In genomic region chr14:105477659-105478623, GRCh38 we compare ENCODE assay signal across 9 cellular contexts. TPM values are rescaled to one million over a fixed set of nuclear protein-coding genes. Genes with fewer than 3 reads are reported as not detected.
DNase-seq lines count a peak whose midpoint lies in the region; ATAC-seq and TF ChIP-seq lines count a peak whose summit lies in the region.
"Had no signal": no experiment of that assay in that cellular context is flagged by ENCODE, and none has a peak within 500 bp of the region (broad histone marks: within the 10 kb centered on the region; RNA-seq: fewer than 3 reads in every experiment).

No MANE protein-coding gene starts in this region.

- peak; percentile 64 to 86 (median 75) for DNase-seq in CD8-positive, alpha-beta memory T cell
- DNase-seq in NCI-H2107 (lab: John Stamatoyannopoulos, UW) = peak; percentile 31
- DNase-seq in naive B cell = peak; percentile 70
- DNase-seq in SIG-M5 (lab: John Stamatoyannopoulos, UW) = no peak
- DNase-seq in GM10266 (ENCODE audit: extremely low spot score) = no peak
- no peak for DNase-seq in HPDE6-E6E7 (ENCODE audit: extremely low spot score)
- DNase-seq: NCI-H2227 treated with DMSO at 0.1 percent for 48 hours had no signal

- H3K9me3 ChIP-seq in CD8-positive, alpha-beta memory T cell (ENCODE audit: low read length) = no peaks in the 10 kb centered on the region

- H3K27ac Mint-ChIP-seq in CD8-positive, alpha-beta memory T cell = peak overlapping the region in 7 of 8 donors; percentile 74 to 89 (median 82)
- peak overlapping the region; percentile 4 to 88 (median 50) for H3K27ac Mint-ChIP-seq in naive B cell

- no peaks in the 10 kb centered on the region for H3K27me3 ChIP-seq in CD8-positive, alpha-beta memory T cell (ENCODE audit: insufficient read depth, low read length, poor library complexity, severe bottlenecking)

- H3K4me3 Mint-ChIP-seq in CD8-positive, alpha-beta memory T cell = peak overlapping the region; percentile 19 to 76 (median 62)
- peak overlapping the region in 4 of 8 donors; percentile 12 to 84 (median 66) for H3K4me3 Mint-ChIP-seq in naive B cell

- POLR2A ChIA-PET in CD8-positive, alpha-beta memory T cell (lab: Charles Lee) = interaction anchor here (0.7 to 0.9 kb wide), 2 partner anchors 12 to 659 kb away, joined by 3 to 6 read pairs; no protein-coding TSS in a partner anchor

- peaks cover 0 to 8% of the 10 kb centered on the region in 2 donors for H3K27me3 Mint-ChIP-seq in CD8-positive, alpha-beta memory T cell
- H3K27me3 Mint-ChIP-seq in naive B cell = peaks cover 0 to 5% (median 0%) of the 10 kb centered on the region in 3 donors

- H3K36me3 ChIP-seq in CD8-positive, alpha-beta memory T cell (ENCODE audit: insufficient read depth, low read length) = no peaks in the 10 kb centered on the region

- peaks cover 23 to 67% (median 38%) of the 10 kb centered on the region in 3 donors for H3K4me1 Mint-ChIP-seq in CD8-positive, alpha-beta memory T cell
- peaks cover 34 to 53% (median 40%) of the 10 kb centered on the region in 3 donors for H3K4me1 Mint-ChIP-seq in naive B cell

- peak; percentile 11 to 21 for ATAC-seq in naive B cell (ENCODE audit: low read depth in 2 of 2)
- ATAC-seq in GM21515 (IDR thresholded peaks at IDR 0.05; ENCODE audit: unreplicated experiment) = no peak

- no peak overlapping the region for H3K27ac ChIP-seq in CD8-positive, alpha-beta memory T cell (ENCODE audit: low read depth, low read length)
- peak overlapping the region; percentile 16 for H3K27ac ChIP-seq in angular gyrus (ENCODE audit: low read depth, low read length)

- peaks cover 0 to 3% (median 0%) of the 10 kb centered on the region in 5 donors for H3K9me3 Mint-ChIP-seq in CD8-positive, alpha-beta memory T cell
- H3K9me3 Mint-ChIP-seq in naive B cell = peaks cover 0 to 2% (median 0%) of the 10 kb centered on the region in 7 donors

- no peaks in the 10 kb centered on the region for H3K36me3 Mint-ChIP-seq in CD8-positive, alpha-beta memory T cell
- peaks cover 0 to 8% of the 10 kb centered on the region in 2 donors for H3K36me3 Mint-ChIP-seq in naive B cell

- H3K4me1 ChIP-seq in CD8-positive, alpha-beta memory T cell (ENCODE audit: insufficient read depth, low read length) = peaks cover 68% of the 10 kb centered on the region

- TF ChIP-seq CTCF in GM10266 (IDR thresholded peaks at IDR 0.05; ENCODE audit: control insufficient read depth, insufficient read depth, low read depth, missing control alignments) = no peak

- no peak overlapping the region for H3K4me3 ChIP-seq in CD8-positive, alpha-beta memory T cell (ENCODE audit: low read length)

- CTCF ChIA-PET in CD8-positive, alpha-beta memory T cell (lab: Charles Lee) = interaction anchor here (1.3 to 8.5 kb wide), 2 partner anchors 12 to 30 kb away, joined by 3 to 63 read pairs; no protein-coding TSS in a partner anchor

RNA-seq across cellular contexts. Expression of gene CRIP2, which starts 3.3 kb away (rescaled TPM):
- total RNA-seq in CD8-positive, alpha-beta memory T cell = 1 to 10 TPM; 2.7 to 4.5 TPM
- 31.5 TPM for polyA plus RNA-seq in CD8-positive, alpha-beta memory T cell
- 10 to 100 TPM in 2 of 6 donors, 1 to 10 TPM in 4; 2.0 to 27.3 (median 8.4) TPM for polyA plus RNA-seq in naive B cell (ENCODE audit: low read depth in 6 of 6)

RNA-seq across cellular contexts. Expression of gene CRIP1, which starts 8.7 kb away (rescaled TPM):
- total RNA-seq in CD8-positive, alpha-beta memory T cell = 100 to 1,000 TPM; 463 to 468 TPM
- polyA plus RNA-seq in CD8-positive, alpha-beta memory T cell = 1,031 TPM
- 100 to 1,000 TPM; 115 to 495 (median 235) TPM for polyA plus RNA-seq in naive B cell (ENCODE audit: low read depth in 6 of 6)

RNA-seq across cellular contexts. Expression of gene TEDC1, which starts 13.1 kb away (rescaled TPM):
- total RNA-seq in CD8-positive, alpha-beta memory T cell = 10 to 100 TPM; 52.1 to 56.5 TPM
- 14.7 TPM for polyA plus RNA-seq in CD8-positive, alpha-beta memory T cell
- 10 to 100 TPM in 3 of 6 donors, 1 to 10 TPM in 3; 3.5 to 13.6 (median 8.3) TPM for polyA plus RNA-seq in naive B cell (ENCODE audit: low read depth in 6 of 6)

RNA-seq across cellular contexts. Expression of gene TMEM121, which starts 48.4 kb away (rescaled TPM):
- total RNA-seq in CD8-positive, alpha-beta memory T cell = 10 to 100 TPM; 14.2 to 17.1 TPM
- 3.8 TPM for polyA plus RNA-seq in CD8-positive, alpha-beta memory T cell
- polyA plus RNA-seq in naive B cell (ENCODE audit: low read depth in 6 of 6) = 1 to 10 TPM; 1.4 to 3.3 (median 1.9) TPM

RNA-seq across cellular contexts. Expression of gene MTA1, which starts 58.3 kb away (rescaled TPM):
- total RNA-seq in CD8-positive, alpha-beta memory T cell = 100 to 1,000 TPM; 124 to 129 TPM
- 6.1 TPM for polyA plus RNA-seq in CD8-positive, alpha-beta memory T cell
- polyA plus RNA-seq in naive B cell (ENCODE audit: low read depth in 6 of 6) = 1 to 10 TPM; 3.3 to 6.3 (median 4.7) TPM

Comparison
In these comparisons a context has a peak if more than half of its experiments do, and no peak if none do; other contexts are left out.
1. DNase-seq: peak in CD8-positive, alpha-beta memory T cell (5 of 5), NCI-H2107 (single experiment) and naive B cell (single experiment); none in SIG-M5 (single experiment), GM10266 (single experiment) and HPDE6-E6E7 (single experiment).